Comparison of ENCODE assay signal across 9 cellular contexts in the genomic region with DNA sequence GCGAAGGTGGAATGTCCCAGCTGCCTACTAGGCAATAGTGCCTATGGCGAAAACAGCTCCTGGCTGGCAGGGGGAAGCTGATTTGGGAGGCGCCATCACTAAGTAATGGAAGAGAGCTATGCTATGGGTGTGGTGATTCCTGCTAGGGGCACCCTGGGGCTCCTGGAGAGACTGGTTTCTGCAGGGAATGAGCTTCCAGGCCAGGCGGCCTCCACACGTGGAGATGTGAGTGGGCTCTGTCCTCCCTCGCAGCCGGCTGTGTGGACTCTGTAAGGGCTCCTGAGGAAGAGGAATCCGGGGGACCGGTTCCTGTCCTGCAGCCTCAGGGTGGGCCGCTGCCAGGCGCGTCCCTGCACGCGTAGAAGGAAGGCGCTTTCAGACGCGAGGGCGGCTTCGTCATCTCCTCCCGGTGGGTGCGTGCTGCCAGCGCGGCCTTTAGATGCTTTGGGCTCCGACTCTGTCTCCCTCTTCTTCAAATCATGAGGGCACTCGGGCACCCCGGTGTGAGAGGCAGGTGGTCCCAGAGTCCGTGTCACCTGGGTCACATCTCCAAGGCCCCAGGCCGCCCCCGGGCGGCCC. TPM values are rescaled to one million over a fixed set of nuclear protein-coding genes. Genes with fewer than 3 reads are reported as not detected.
A peak's percentile ranks its signal among the peaks of the same experiment; 100 is the strongest.
DNase-seq lines count a peak whose midpoint lies in the region; ATAC-seq, FAIRE-seq and TF ChIP-seq lines count a peak whose summit lies in the region.
"Had no signal": no experiment of that assay in that cellular context is flagged by ENCODE, and none has a peak within 500 bp of the region (broad histone marks: within the 10 kb centered on the region; RNA-seq: fewer than 3 reads in every experiment).

No MANE protein-coding gene starts in this region.

- peak overlapping the region; percentile 59 for H3K9ac ChIP-seq in endothelial cell of umbilical vein (replicated peaks; ENCODE audit: extremely low read depth, insufficient read depth, low read length)

- H3K9me1 ChIP-seq in endothelial cell of umbilical vein (replicated peaks; ENCODE audit: control insufficient read depth, extremely low read depth, insufficient read depth, low read length), result no peaks in the 10 kb centered on the region

- H3K4me1 ChIP-seq in GM23338 (ENCODE audit: insufficient read depth), result no peaks in the 10 kb centered on the region
- peaks cover 2% of the 10 kb centered on the region for H3K4me1 ChIP-seq in endothelial cell of umbilical vein (ENCODE audit: control insufficient read depth, extremely low read depth, insufficient read depth, low read length)
- H3K4me1 ChIP-seq in vagina, result peaks cover 13% of the 10 kb centered on the region

- DNase-seq in GM23338 (ENCODE audit: low spot score) (peak; percentile 75), WERI-Rb-1 (no peak), endothelial cell of umbilical vein (ENCODE audit: low read depth, low spot score) (no peak), vagina (ENCODE audit: extremely low spot score in 2 of 2) (peak in 1 of 2 donors; percentile 89), NCI-H128 (lab: John Stamatoyannopoulos, UW; ENCODE audit: unreplicated experiment) (no peak), NCI-H187 (lab: John Stamatoyannopoulos, UW) (no peak), GM13976 (ENCODE audit: low spot score) (no peak)
- no peak for DNase-seq in natural killer cell treated with Interleukin-12 subunit alpha and Interleukin-12 subunit beta and Interleukin-15 and Interleukin-18, amount 100 ng/mL, for 72 hours (ENCODE audit: low spot score)

- peak overlapping the region; percentile 70 for H3K4me3 Mint-ChIP-seq in GM23338
- peak overlapping the region; percentile 36 for H3K4me3 Mint-ChIP-seq in natural killer cell treated with Interleukin-12 subunit alpha and Interleukin-12 subunit beta and Interleukin-15 and Interleukin-18, amount 100 ng/mL, for 72 hours

- no peak for FAIRE-seq in endothelial cell of umbilical vein (lab: Jason Lieb, UNC)

- H3K9me3 ChIP-seq in WERI-Rb-1 (ENCODE audit: severe bottlenecking) (no peaks in the 10 kb centered on the region), endothelial cell of umbilical vein (replicated peaks; ENCODE audit: control insufficient read depth, insufficient read depth, low read length) (no peaks in the 10 kb centered on the region), vagina (no peaks in the 10 kb centered on the region)
- H3K9me3 ChIP-seq: SJSA1 had no signal

- dilution Hi-C loops in endothelial cell of umbilical vein (cut with MboI; ENCODE audit: extremely low pct_ligation_motif_present, low sequenced_read_pairs), result no loop called here

- H3K36me3 ChIP-seq in GM23338 (ENCODE audit: insufficient read depth) (no peaks in the 10 kb centered on the region), WERI-Rb-1 (no peaks in the 10 kb centered on the region), endothelial cell of umbilical vein (ENCODE audit: control insufficient read depth in 2 of 2, extremely low read depth in 1 of 2, insufficient read depth in 2 of 2, low read length in 2 of 2) (no peaks in the 10 kb centered on the region), vagina (no peaks in the 10 kb centered on the region)
- H3K36me3 ChIP-seq: SJSA1 had no signal

- in situ Hi-C loops in GM13976 (cut with MboI; ENCODE audit: low sequenced_read_pairs, unreplicated experiment), result loop anchor here (10.0 kb wide), 1 partner anchor 103 kb away; no protein-coding TSS in a partner anchor

- H3K79me2 ChIP-seq in GM23338 (replicated peaks; ENCODE audit: insufficient read depth) (no peaks in the 10 kb centered on the region), endothelial cell of umbilical vein (ENCODE audit: control insufficient read depth, insufficient read depth, low read length) (no peaks in the 10 kb centered on the region)

- no peak for TF ChIP-seq POLR2A in endothelial cell of umbilical vein (IDR thresholded peaks at IDR 0.05; ENCODE audit: low read depth, low read length)
- no peak for TF ChIP-seq POLR2A in vagina (IDR thresholded peaks at IDR 0.05)

- H3K4me3 ChIP-seq in GM23338, result peak overlapping the region; percentile 71
- peak overlapping the region; percentile 68 for H3K4me3 ChIP-seq in WERI-Rb-1 (ENCODE audit: low read depth, low read length)
- peak overlapping the region in 1 of 3 experiments; percentile 57 for H3K4me3 ChIP-seq in endothelial cell of umbilical vein (replicated peaks in 1 of 3; ENCODE audit: insufficient read depth in 1 of 3, low read depth in 1 of 3, low read length in 3 of 3)
- peak overlapping the region; percentile 50 for H3K4me3 ChIP-seq in vagina

- H4K20me1 ChIP-seq in GM23338 (replicated peaks; ENCODE audit: insufficient read depth), result no peaks in the 10 kb centered on the region
- H4K20me1 ChIP-seq in endothelial cell of umbilical vein (replicated peaks; ENCODE audit: control insufficient read depth, extremely low read depth, insufficient read depth, low read length), result no peaks in the 10 kb centered on the region

- no peak for TF ChIP-seq CTCF in GM23338 (conservative IDR thresholded peaks at IDR 0.05; ENCODE audit: low read depth in 2 of 2)
- TF ChIP-seq CTCF in WERI-Rb-1 (IDR thresholded peaks at IDR 0.05; ENCODE audit: low read depth, low read length), result 0 out of 2 replicates have a peak, but pooled peaks have one; percentile 3
- TF ChIP-seq CTCF in endothelial cell of umbilical vein (IDR thresholded peaks at IDR 0.05; ENCODE audit: extremely low read depth in 1 of 2, insufficient read depth in 1 of 2, low read depth in 1 of 2, low read length in 2 of 2), result no peak
- no peak for TF ChIP-seq CTCF in vagina (IDR thresholded peaks at IDR 0.05)
- no peak for TF ChIP-seq CTCF in GM13976 (IDR thresholded peaks at IDR 0.05; ENCODE audit: borderline replicate concordance, control extremely low read depth, extremely low read depth, insufficient read depth, missing control alignments)

- POLR2A ChIA-PET in endothelial cell of umbilical vein (lab: Charles Lee), result no interaction called here

- H3K27me3 ChIP-seq in GM23338 (ENCODE audit: insufficient read depth), result peaks cover 18% of the 10 kb centered on the region
- H3K27me3 ChIP-seq in WERI-Rb-1 (ENCODE audit: insufficient read depth, low read depth, severe bottlenecking), result no peaks in the 10 kb centered on the region
- H3K27me3 ChIP-seq in endothelial cell of umbilical vein (ENCODE audit: control insufficient read depth in 2 of 2, insufficient read depth in 2 of 2, low read length in 2 of 2), result peaks cover 5 to 7% of the 10 kb centered on the region in 2 experiments
- H3K27me3 ChIP-seq in vagina, result no peaks in the 10 kb centered on the region
- H3K27me3 ChIP-seq: SJSA1 had no signal

- peak overlapping the region; percentile 95 for H3K4me2 ChIP-seq in GM23338
- peak overlapping the region; percentile 86 for H3K4me2 ChIP-seq in endothelial cell of umbilical vein (ENCODE audit: insufficient read depth, low read length)

- no peaks in the 10 kb centered on the region for H3F3A ChIP-seq in GM23338 (replicated peaks; ENCODE audit: low read depth)

- H3K27ac Mint-ChIP-seq in GM23338, result no peak overlapping the region
- H3K27ac Mint-ChIP-seq in natural killer cell treated with Interleukin-12 subunit alpha and Interleukin-12 subunit beta and Interleukin-15 and Interleukin-18, amount 100 ng/mL, for 72 hours, result no peak overlapping the region

- H3K9me2 ChIP-seq in GM23338 (ENCODE audit: insufficient read depth), result no peaks in the 10 kb centered on the region

- CTCF ChIA-PET in endothelial cell of umbilical vein (lab: Charles Lee), result interaction anchor here (0.6 to 9.8 kb wide), 25 partner anchors 8 to 382 kb away, joined by 3 to 159 read pairs (median 5); partner anchors contain the start of genes GNAL and IMPA2

- H3K27ac ChIP-seq in GM23338 (ENCODE audit: low read depth), result no peak overlapping the region
- no peak overlapping the region for H3K27ac ChIP-seq in WERI-Rb-1
- H3K27ac ChIP-seq in endothelial cell of umbilical vein (ENCODE audit: insufficient read depth, low read depth, low read length), result no peak overlapping the region
- peak overlapping the region; percentile 73 for H3K27ac ChIP-seq in vagina
- H3K27ac ChIP-seq: SJSA1 had no signal

- peaks cover 4% of the 10 kb centered on the region; the same call in 2 of the 3 replicates for H3K36me3 Mint-ChIP-seq in GM23338 (ENCODE audit: low read depth)
- H3K36me3 Mint-ChIP-seq in natural killer cell treated with Interleukin-12 subunit alpha and Interleukin-12 subunit beta and Interleukin-15 and Interleukin-18, amount 100 ng/mL, for 72 hours, result no peaks in the 10 kb centered on the region

- no TSS peak for BruUV-seq in endothelial cell of umbilical vein (replicated peaks; lab: Mats Ljungman, UMichigan)

- intact Hi-C loops in endothelial cell of umbilical vein (cut with micrococcal nuclease) (loop anchor here (2.0 to 5.0 kb wide), 3 partner anchors 43 to 186 kb away; partner anchors contain the start of genes CHMP1B and IMPA2), vagina (cut with DNase I) (loop anchor here (5.0 kb wide), 1 partner anchor 101 kb away; no protein-coding TSS in a partner anchor)

- no peaks in the 10 kb centered on the region for H3K9me3 Mint-ChIP-seq in GM23338
- no peaks in the 10 kb centered on the region for H3K9me3 Mint-ChIP-seq in natural killer cell treated with Interleukin-12 subunit alpha and Interleukin-12 subunit beta and Interleukin-15 and Interleukin-18, amount 100 ng/mL, for 72 hours

- peak overlapping the region; percentile 95 for H2AFZ ChIP-seq in GM23338
- H2AFZ ChIP-seq in endothelial cell of umbilical vein (ENCODE audit: low read depth, low read length), result peak overlapping the region; percentile 99

- peak; percentile 62 for ATAC-seq in GM23338
- ATAC-seq in natural killer cell treated with Interleukin-12 subunit alpha and Interleukin-12 subunit beta and Interleukin-15 and Interleukin-18, amount 100 ng/mL, for 72 hours, result peak in 1 of 2 donors; percentile 2

- peaks cover 30% of the 10 kb centered on the region for H3K27me3 Mint-ChIP-seq in GM23338 (ENCODE audit: insufficient read depth, low read depth, poor library complexity)
- peaks cover 8 to 14% of the 10 kb centered on the region in 2 donors for H3K27me3 Mint-ChIP-seq in natural killer cell treated with Interleukin-12 subunit alpha and Interleukin-12 subunit beta and Interleukin-15 and Interleukin-18, amount 100 ng/mL, for 72 hours

- peaks cover 7% of the 10 kb centered on the region for H3K4me1 Mint-ChIP-seq in GM23338
- peaks cover 0 to 5% of the 10 kb centered on the region in 2 donors for H3K4me1 Mint-ChIP-seq in natural killer cell treated with Interleukin-12 subunit alpha and Interleukin-12 subunit beta and Interleukin-15 and Interleukin-18, amount 100 ng/mL, for 72 hours (ENCODE audit: low read depth in 2 of 2)

RNA-seq across cellular contexts. Expression of gene ANKRD62, which starts 55.5 kb away (rescaled TPM):
- not detected in 2 replicates for total RNA-seq in GM23338 (2014; rRNA removed; shearing (Covaris generic))
- polyA plus RNA-seq in GM23338 (2016; fragmentation: Nextera tagmentation; extraction: Ambion mirVana), result not detected in 2 replicates
- total RNA-seq in endothelial cell of umbilical vein, result not detected in 2 replicates
- polyA plus RNA-seq in endothelial cell of umbilical vein, result not detected in 2 replicates
- polyA plus RNA-seq in endothelial cell of umbilical vein (2011; cell fraction: cytosol; rRNA removed), result not detected in 2 replicates
- polyA plus RNA-seq in endothelial cell of umbilical vein (2011; cell fraction: nucleus; rRNA removed), result not detected in 2 replicates
- polyA plus RNA-seq in endothelial cell of umbilical vein (2012), result not detected in 2 replicates
- polyA minus RNA-seq in endothelial cell of umbilical vein, result not detected in 2 replicates
- not detected for polyA minus RNA-seq in endothelial cell of umbilical vein (2011; cell fraction: cytosol; rRNA and poly(A)+ RNA removed)
- not detected in 2 replicates for polyA minus RNA-seq in endothelial cell of umbilical vein (2011; cell fraction: nucleus; rRNA and poly(A)+ RNA removed)
- not detected for total RNA-seq in natural killer cell treated with Interleukin-12 subunit alpha and Interleukin-12 subunit beta and Interleukin-15 and Interleukin-18, amount 100 ng/mL, for 72 hours
- 1.2 TPM for total RNA-seq in vagina
- total RNA-seq: SJSA1 had no signal

RNA-seq across cellular contexts. Expression of gene IMPA2, which starts 56.9 kb away (rescaled TPM):
- 91.8 and 122 TPM in 2 replicates for total RNA-seq in GM23338 (2014; rRNA removed; shearing (Covaris generic))
- 45.0 and 50.4 TPM in 2 replicates for polyA plus RNA-seq in GM23338 (2016; fragmentation: Nextera tagmentation; extraction: Ambion mirVana)
- 7.3 and 8.0 TPM in 2 replicates for total RNA-seq in endothelial cell of umbilical vein
- polyA plus RNA-seq in endothelial cell of umbilical vein, result 5.9 and 6.1 TPM in 2 replicates
- 4.4 and 5.6 TPM in 2 replicates for polyA plus RNA-seq in endothelial cell of umbilical vein (2011; cell fraction: cytosol; rRNA removed)
- 5.6 and 7.8 TPM in 2 replicates for polyA plus RNA-seq in endothelial cell of umbilical vein (2011; cell fraction: nucleus; rRNA removed)
- polyA plus RNA-seq in endothelial cell of umbilical vein (2012), result 6.7 and 8.1 TPM in 2 replicates
- 2.2 and 4.9 TPM in 2 replicates for polyA minus RNA-seq in endothelial cell of umbilical vein
- polyA minus RNA-seq in endothelial cell of umbilical vein (2011; cell fraction: cytosol; rRNA and poly(A)+ RNA removed), result 111 TPM
- polyA minus RNA-seq in endothelial cell of umbilical vein (2011; cell fraction: nucleus; rRNA and poly(A)+ RNA removed), result 2.1 and 3.1 TPM in 2 replicates
- total RNA-seq in natural killer cell treated with Interleukin-12 subunit alpha and Interleukin-12 subunit beta and Interleukin-15 and Interleukin-18, amount 100 ng/mL, for 72 hours, result 10 to 100 TPM in 1 of 2 donors, 1 to 10 TPM in 1; 8.6 to 12.0 TPM
- 128 TPM for total RNA-seq in vagina
